In the genomic region with DNA sequence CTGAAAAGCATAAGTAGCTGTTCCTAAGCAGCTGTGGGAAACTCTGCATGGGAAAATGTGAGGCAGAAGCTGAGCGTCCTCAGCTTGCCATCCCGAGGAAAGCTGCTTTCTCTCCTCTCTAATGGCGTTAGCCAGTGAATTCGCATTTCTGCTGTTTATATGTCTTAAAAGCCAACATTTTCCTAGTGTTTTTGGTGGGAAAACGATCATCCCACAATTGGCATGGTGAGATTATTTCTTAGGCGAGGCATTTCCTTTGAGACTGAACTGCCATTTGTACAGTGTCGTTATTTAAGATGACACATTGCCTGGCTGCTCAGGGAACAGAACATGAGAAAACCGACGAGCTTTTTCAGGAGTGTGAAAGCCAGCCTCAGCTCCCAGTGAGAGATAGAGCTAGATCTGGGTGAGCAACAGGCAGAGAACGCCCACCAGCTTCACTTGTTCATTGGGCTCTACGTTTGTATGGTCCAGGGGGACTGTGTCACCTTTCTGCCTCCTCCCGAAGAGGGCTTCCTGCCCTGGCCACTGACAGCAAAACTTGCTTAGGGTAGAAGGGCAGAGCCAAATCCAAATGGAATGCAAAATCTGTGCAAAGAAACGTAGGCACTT, we compare ENCODE assay signal across 21 cellular contexts.
"Had no signal": no experiment of that assay in that cellular context is flagged by ENCODE, and none has a peak within 500 bp of the region (broad histone marks: within the 10 kb centered on the region; RNA-seq: fewer than 3 reads in every experiment).

No MANE protein-coding gene starts in this region.

- H3K4me1 Mint-ChIP-seq: activated CD4-positive, alpha-beta T cell treated with anti-CD3 and anti-CD28 coated beads for 36 hours; activated T-helper 17 cell treated with anti-CD3 and anti-CD28 coated beads, Interleukin-2, amount 50 U/mL, for 72 hours had no signal

- H3K9me3 ChIP-seq: prostate gland, uterus had no signal

- H3K27me3 ChIP-seq: uterus had no signal

- H3K4me3 ChIP-seq: heart right ventricle, prostate gland, uterus had no signal

- H3K27ac Mint-ChIP-seq: activated CD4-positive, alpha-beta T cell treated with anti-CD3 and anti-CD28 coated beads for 36 hours; activated naive CD4-positive, alpha-beta T cell treated with anti-CD3 and anti-CD28 coated beads, Interleukin-2, amount 50 U/mL, for 72 hours; activated T-cell treated with anti-CD3 and anti-CD28 coated beads, Interleukin-2, amount 50 U/mL, for 24 hours; activated T-helper 17 cell treated with anti-CD3 and anti-CD28 coated beads, Interleukin-2, amount 50 U/mL, for 72 hours; memory B cell had no signal

- ATAC-seq: activated CD4-positive, alpha-beta T cell treated with anti-CD3 and anti-CD28 coated beads for 36 hours; activated naive CD4-positive, alpha-beta T cell treated with anti-CD3 and anti-CD28 coated beads, Interleukin-2, amount 50 U/mL, for 72 hours; activated T-helper 17 cell treated with anti-CD3 and anti-CD28 coated beads, Interleukin-2, amount 50 U/mL, for 72 hours; left colon; stimulated activated naive CD8-positive, alpha-beta T cell treated with anti-CD3 and anti-CD28 coated beads, Interleukin-15, Interleukin-2, amounts not matched to agents 100 U/mL and 50 U/mL, for 24 hours had no signal

- H3K4me1 ChIP-seq: prostate gland, uterus had no signal

- DNase-seq: activated CD4-positive, alpha-beta T cell treated with anti-CD3 and anti-CD28 coated beads for 36 hours; activated CD4-positive, alpha-beta T cell treated with anti-CD3 and anti-CD28 coated beads, Interleukin-2, amount 50 U/mL, for 4 hours; activated CD8-positive, alpha-beta memory T cell treated with anti-CD3 and anti-CD28 coated beads for 24 hours; activated CD8-positive, alpha-beta memory T cell treated with anti-CD3 and anti-CD28 coated beads, Interleukin-2, amount 50 U/mL, for 4 hours; activated T-cell treated with anti-CD3 and anti-CD28 coated beads, Interleukin-2, amount 50 U/mL, for 24 hours; cerebellar nuclear complex; cortex of kidney; foreskin fibroblast; heart right ventricle; left colon; naive B cell; stimulated activated CD4-positive, alpha-beta T cell treated with anti-CD3 and anti-CD28 coated beads, Interleukin-4, amount 100 ng/mL, for 4 hours; stimulated activated naive CD8-positive, alpha-beta T cell treated with anti-CD3 and anti-CD28 coated beads, Interleukin-15, Interleukin-2, amounts not matched to agents 100 U/mL and 50 U/mL, for 24 hours; trophoblast cell; uterus had no signal

- H3K27ac ChIP-seq: epithelial cell of prostate, heart right ventricle, prostate gland, uterus had no signal

- H3K36me3 ChIP-seq: heart right ventricle, prostate gland, uterus had no signal

- H3K4me3 Mint-ChIP-seq: activated CD4-positive, alpha-beta T cell treated with anti-CD3 and anti-CD28 coated beads for 36 hours; activated T-cell treated with anti-CD3 and anti-CD28 coated beads, Interleukin-2, amount 50 U/mL, for 24 hours; activated T-helper 17 cell treated with anti-CD3 and anti-CD28 coated beads, Interleukin-2, amount 50 U/mL, for 72 hours; memory B cell; naive B cell; neural crest cell had no signal
